Comparison of ENCODE assay signal across 17 cellular contexts in the genomic region with DNA sequence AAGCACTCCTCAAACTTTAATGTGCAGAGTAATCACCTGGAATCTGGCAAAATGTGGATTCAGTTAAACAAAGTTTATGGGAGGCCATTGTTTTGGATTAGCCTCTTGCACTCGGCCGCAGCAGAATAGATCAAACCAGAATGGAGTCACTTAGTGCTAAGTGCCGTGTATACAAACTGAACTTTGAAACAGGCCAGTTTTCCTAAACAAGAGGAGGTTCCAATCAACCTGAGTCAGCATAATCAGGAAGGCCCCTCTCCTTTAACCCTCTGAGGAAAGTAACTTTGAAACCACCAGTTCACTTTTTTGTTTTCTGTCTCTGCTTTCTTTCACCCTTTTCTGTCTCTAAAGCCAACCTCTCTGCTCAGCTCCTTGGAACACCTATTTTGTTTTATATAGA.
DNase-seq lines count a peak whose midpoint lies in the region; ATAC-seq, FAIRE-seq and TF ChIP-seq lines count a peak whose summit lies in the region.
"Had no signal": no experiment of that assay in that cellular context is flagged by ENCODE, and none has a peak within 500 bp of the region (broad histone marks: within the 10 kb centered on the region; RNA-seq: fewer than 3 reads in every experiment).

No MANE protein-coding gene starts in this region.

- H3K4me1 ChIP-seq in A549 (peaks cover 4% of the 10 kb centered on the region; the same call in 1 of the 3 replicates), OCI-LY3 (ENCODE audit: low read length) (peaks cover 67% of the 10 kb centered on the region), hepatocyte (ENCODE audit: insufficient read depth) (peaks cover 7% of the 10 kb centered on the region), mesenchymal stem cell (ENCODE audit: control insufficient read depth, insufficient read depth, low read depth, low read length) (peaks cover 7% of the 10 kb centered on the region), suprapubic skin (peaks cover 14% of the 10 kb centered on the region)
- H3K4me1 ChIP-seq: BLaER1 had no signal

- H3K23ac ChIP-seq in mesenchymal stem cell (ENCODE audit: low read length in 2 of 2): no peak overlapping the region

- H3K9ac ChIP-seq in OCI-LY3 (ENCODE audit: low read length): no peak overlapping the region
- no peak overlapping the region for H3K9ac ChIP-seq in mesenchymal stem cell (ENCODE audit: low read length)
- H3K9ac ChIP-seq: BLaER1 had no signal

- H2AK5ac ChIP-seq in mesenchymal stem cell (ENCODE audit: low read length, severe bottlenecking): no peak overlapping the region

- no peak overlapping the region for H3K18ac ChIP-seq in mesenchymal stem cell (ENCODE audit: low read depth in 1 of 2, low read length in 2 of 2)

- H3K27ac ChIP-seq in A549: no peak overlapping the region
- peak overlapping the region; percentile 14; the same call in 1 of the 2 replicates for H3K27ac ChIP-seq in OCI-LY3 (ENCODE audit: low read length)
- no peak overlapping the region for H3K27ac ChIP-seq in hepatocyte
- no peak overlapping the region for H3K27ac ChIP-seq in mesenchymal stem cell (ENCODE audit: low read length, poor library complexity, severe bottlenecking)
- H3K27ac ChIP-seq in suprapubic skin: no peak overlapping the region
- H3K27ac ChIP-seq: 22Rv1, BLaER1 had no signal

- TF ChIP-seq CTCF in A549 (IDR thresholded peaks at IDR 0.05): no peak
- no peak for TF ChIP-seq CTCF in OCI-LY3 (IDR thresholded peaks at IDR 0.05; ENCODE audit: low read depth, low read length)
- TF ChIP-seq CTCF in hepatocyte (IDR thresholded peaks at IDR 0.05; ENCODE audit: poor library complexity): no peak
- TF ChIP-seq CTCF in HFFc6 (IDR thresholded peaks at IDR 0.05): no peak
- no peak for TF ChIP-seq CTCF in suprapubic skin (IDR thresholded peaks at IDR 0.05)

- ATAC-seq in A549: no peak

- no peak overlapping the region for H2BK12ac ChIP-seq in mesenchymal stem cell (ENCODE audit: low read length in 2 of 2)

- H3K4me1 Mint-ChIP-seq in HFFc6 (ENCODE audit: low read depth): peaks cover 41% of the 10 kb centered on the region
- H3K4me1 Mint-ChIP-seq: CD14-positive monocyte had no signal

- no peak overlapping the region for H3K4me3 ChIP-seq in A549
- 0 out of 2 replicates have a peak overlapping the region, but pooled peaks have one; percentile 15 for H3K4me3 ChIP-seq in OCI-LY3 (ENCODE audit: low read length)
- H3K4me3 ChIP-seq in hepatocyte: no peak overlapping the region
- no peak overlapping the region for H3K4me3 ChIP-seq in mesenchymal stem cell (ENCODE audit: insufficient read depth in 1 of 2, low read depth in 1 of 2, low read length in 2 of 2)
- H3K4me3 ChIP-seq in suprapubic skin: no peak overlapping the region
- H3K4me3 ChIP-seq: BLaER1 had no signal

- H3K79me2 ChIP-seq in OCI-LY3 (ENCODE audit: low read length) (peaks cover 7% of the 10 kb centered on the region), hepatocyte (peaks cover 12% of the 10 kb centered on the region)

- TF ChIP-seq EP300 in A549 (IDR thresholded peaks at IDR 0.05) (no peak), suprapubic skin (IDR thresholded peaks at IDR 0.05) (no peak)

- no peaks in the 10 kb centered on the region for H3K36me3 Mint-ChIP-seq in HFFc6 (ENCODE audit: low read depth)
- H3K36me3 Mint-ChIP-seq: CD14-positive monocyte; CD4-positive, alpha-beta memory T cell had no signal

- no peak overlapping the region for H3K14ac ChIP-seq in mesenchymal stem cell (ENCODE audit: low read length in 2 of 2)

- no peak for TF ChIP-seq RAD21 in A549 (conservative IDR thresholded peaks at IDR 0.05 in 1 of 2, IDR thresholded peaks at IDR 0.05 in 1 of 2)

- 78% methylated on average over 3 of the region's 3 CpGs for WGBS in A549 (ENCODE audit: missing lambda C conversion rate)
- 28% methylated on average over 3 of the region's 3 CpGs for WGBS in hepatocyte (ENCODE audit: low lambda C conversion rate, missing lambda C conversion rate)
- 29% methylated on average over 3 of the region's 3 CpGs for WGBS in mesenchymal stem cell
- WGBS in suprapubic skin: 85% methylated on average over 3 of the region's 3 CpGs

- H3K36me3 ChIP-seq in OCI-LY3 (replicated peaks; ENCODE audit: low read depth, low read length) (no peaks in the 10 kb centered on the region), hepatocyte (replicated peaks; ENCODE audit: insufficient read depth, low read depth) (no peaks in the 10 kb centered on the region), mesenchymal stem cell (ENCODE audit: control insufficient read depth in 1 of 2, insufficient read depth in 2 of 2, low read depth in 1 of 2, low read length in 2 of 2) (no peaks in the 10 kb centered on the region), suprapubic skin (no peaks in the 10 kb centered on the region)
- H3K36me3 ChIP-seq: BLaER1 had no signal

- no peak overlapping the region for H3K4ac ChIP-seq in mesenchymal stem cell (ENCODE audit: low read depth in 1 of 2, low read length in 2 of 2)

- TF ChIP-seq POLR2A in A549 (IDR thresholded peaks at IDR 0.05; ENCODE audit: low read length) (no peak), suprapubic skin (IDR thresholded peaks at IDR 0.05) (no peak)

- H3K9me2 ChIP-seq in hepatocyte (replicated peaks; ENCODE audit: insufficient read depth): no peaks in the 10 kb centered on the region

- POLR2A ChIA-PET in A549 (lab: Yijun Ruan, JAX): no interaction called here

- H4K20me1 ChIP-seq in OCI-LY3 (ENCODE audit: insufficient read depth, low read length): no peaks in the 10 kb centered on the region
- no peaks in the 10 kb centered on the region for H4K20me1 ChIP-seq in hepatocyte (ENCODE audit: insufficient read depth, poor library complexity, severe bottlenecking)

- H3K27ac Mint-ChIP-seq in HFFc6: no peak overlapping the region
- H3K27ac Mint-ChIP-seq: CD14-positive monocyte had no signal

- FAIRE-seq in A549 (lab: Jason Lieb, UNC): no peak

- no peak overlapping the region for H2BK15ac ChIP-seq in mesenchymal stem cell (ENCODE audit: low read depth, poor library complexity, severe bottlenecking)

- no peak overlapping the region for H4K91ac ChIP-seq in mesenchymal stem cell (ENCODE audit: low read length)

- H2BK120ac ChIP-seq in mesenchymal stem cell (ENCODE audit: low read depth, low read length): no peak overlapping the region

- H3K27me3 ChIP-seq in OCI-LY3 (ENCODE audit: low read depth, low read length) (no peaks in the 10 kb centered on the region), hepatocyte (no peaks in the 10 kb centered on the region), mesenchymal stem cell (ENCODE audit: control insufficient read depth in 1 of 2, insufficient read depth in 1 of 2, low read length in 2 of 2) (no peaks in the 10 kb centered on the region), suprapubic skin (no peaks in the 10 kb centered on the region)
- H3K27me3 ChIP-seq: BLaER1 had no signal

- CTCF ChIA-PET in A549 (lab: Yijun Ruan, JAX): interaction anchor here (0.5 to 0.9 kb wide), 2 partner anchors 28 to 956 kb away, joined by 3 read pairs; no protein-coding TSS in a partner anchor

- H3K9me3 Mint-ChIP-seq in HFFc6: no peaks in the 10 kb centered on the region
- H3K9me3 Mint-ChIP-seq: CD4-positive, alpha-beta memory T cell; H9 had no signal

- H2AFZ ChIP-seq in OCI-LY3 (ENCODE audit: low read depth, low read length): no peak overlapping the region
- no peak overlapping the region for H2AFZ ChIP-seq in hepatocyte
- no peak overlapping the region for H2AFZ ChIP-seq in mesenchymal stem cell (ENCODE audit: low read depth, low read length)

- H3K79me1 ChIP-seq in mesenchymal stem cell (replicated peaks; ENCODE audit: low read length, poor library complexity, severe bottlenecking): peaks cover 8% of the 10 kb centered on the region

- H3K4me2 ChIP-seq in A549 (no peak overlapping the region), OCI-LY3 (ENCODE audit: low read length) (peak overlapping the region; percentile 51), hepatocyte (no peak overlapping the region), mesenchymal stem cell (ENCODE audit: low read length, poor library complexity, severe bottlenecking) (no peak overlapping the region)
- H3K4me2 ChIP-seq: BLaER1 had no signal

- H4K8ac ChIP-seq in mesenchymal stem cell (ENCODE audit: low read length): no peak overlapping the region

- H2BK5ac ChIP-seq in mesenchymal stem cell (ENCODE audit: low read depth, low read length, poor library complexity, severe bottlenecking): no peak overlapping the region

- H3K27me3 Mint-ChIP-seq in HFFc6 (ENCODE audit: insufficient read depth): peaks cover 2% of the 10 kb centered on the region; the same call in 1 of the 2 replicates
- H3K27me3 Mint-ChIP-seq: CD4-positive, alpha-beta memory T cell had no signal

- H3K9me3 ChIP-seq in A549 (no peaks in the 10 kb centered on the region), OCI-LY3 (ENCODE audit: insufficient read depth, low read length) (no peaks in the 10 kb centered on the region), hepatocyte (ENCODE audit: low read depth) (no peaks in the 10 kb centered on the region), mesenchymal stem cell (ENCODE audit: control insufficient read depth, low read length) (no peaks in the 10 kb centered on the region), suprapubic skin (no peaks in the 10 kb centered on the region)
- H3K9me3 ChIP-seq: BLaER1 had no signal

- DNase-seq in A549 (ENCODE audit: low read depth in 1 of 2, low spot score in 1 of 2) (no peak), hepatocyte (ENCODE audit: low spot score) (peak; percentile 28), mesenchymal stem cell (peak; percentile 19), HFFc6 (no peak), NCI-H1436 treated with DMSO at 0.1 percent for 48 hours (lab: John Stamatoyannopoulos, UW) (no peak), suprapubic skin (ENCODE audit: low spot score in 2 of 2) (no peak), SK-N-DZ (ENCODE audit: low spot score) (no peak)
- DNase-seq: CD4-positive, alpha-beta memory T cell; DMS153; DMS79; GDM1; GOT3; H9 had no signal

- H3K4me3 Mint-ChIP-seq in HFFc6: no peak overlapping the region
- H3K4me3 Mint-ChIP-seq: CD14-positive monocyte; CD4-positive, alpha-beta memory T cell; H9 had no signal

TF ChIP-seq in A549, 52 proteins besides CTCF, POLR2A, EP300 and RAD21:
- no peak for TF ChIP-seq RCOR1 (IDR thresholded peaks at IDR 0.05; ENCODE audit: low read depth, low read length)
- TF ChIP-seq MAFK (IDR thresholded peaks at IDR 0.05; ENCODE audit: partially characterized antibody): peak; percentile 87
- TF ChIP-seq, protein P1, sequence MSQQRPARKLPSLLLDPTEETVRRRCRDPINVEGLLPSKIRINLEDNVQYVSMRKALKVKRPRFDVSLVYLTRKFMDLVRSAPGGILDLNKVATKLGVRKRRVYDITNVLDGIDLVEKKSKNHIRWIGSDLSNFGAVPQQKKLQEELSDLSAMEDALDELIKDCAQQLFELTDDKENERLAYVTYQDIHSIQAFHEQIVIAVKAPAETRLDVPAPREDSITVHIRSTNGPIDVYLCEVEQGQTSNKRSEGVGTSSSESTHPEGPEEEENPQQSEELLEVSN (IDR thresholded peaks at IDR 0.05; ENCODE audit: borderline replicate concordance, low read depth): no peak
- no peak for TF ChIP-seq CEBPB (IDR thresholded peaks at IDR 0.05)

Comparison
In these comparisons a context has a peak if more than half of its experiments do, and no peak if none do; other contexts are left out.
1. DNase-seq: peak in hepatocyte (single experiment) and mesenchymal stem cell (single experiment); none in A549 (0 of 2), HFFc6 (single experiment), NCI-H1436 treated with DMSO at 0.1 percent for 48 hours (single experiment), suprapubic skin (0 of 2) and SK-N-DZ (single experiment).